Comparison of ENCODE assay signal across 9 cellular contexts in the genomic region with DNA sequence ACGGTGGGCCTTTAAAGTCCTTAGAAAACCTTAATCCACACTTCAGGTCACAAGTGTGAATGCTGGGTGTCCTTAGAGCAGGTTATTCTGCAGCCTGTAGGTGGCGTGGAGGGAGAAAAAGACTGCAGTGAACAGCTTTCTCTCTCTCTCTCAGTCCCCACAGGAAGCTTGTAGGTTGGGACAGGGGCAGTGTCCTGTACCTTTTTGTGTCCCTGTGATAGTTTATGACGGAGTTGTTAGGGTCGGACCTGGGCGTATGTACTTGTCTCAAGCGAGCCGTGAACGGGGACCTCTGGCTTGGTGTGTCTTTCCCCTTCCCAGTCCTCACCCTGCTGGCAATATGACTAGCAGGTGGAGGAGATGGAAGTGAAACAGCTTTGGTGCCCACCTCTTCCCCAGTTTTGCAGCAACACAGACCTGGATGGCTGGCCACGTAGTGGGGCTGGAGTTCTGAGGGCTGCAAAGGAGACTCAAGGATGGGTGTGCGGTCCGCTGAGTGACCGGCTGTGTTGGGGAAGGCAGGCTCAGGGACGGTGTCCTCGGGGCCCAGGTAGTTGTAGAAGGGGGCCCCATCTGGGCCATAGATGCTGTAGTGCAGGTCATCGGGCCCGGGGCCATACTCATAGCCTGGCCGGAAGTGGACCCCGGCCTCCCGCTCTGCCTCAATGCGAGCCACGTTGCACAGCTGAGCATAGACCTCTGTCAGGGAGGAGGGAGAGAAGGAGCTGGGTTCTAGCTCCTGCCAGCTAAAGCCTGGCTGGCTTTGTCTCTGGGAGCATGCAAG. TPM values are rescaled to one million over a fixed set of nuclear protein-coding genes. Genes with fewer than 3 reads are reported as not detected.
DNase-seq lines count a peak whose midpoint lies in the region; ATAC-seq and TF ChIP-seq lines count a peak whose summit lies in the region.
"Had no signal": no experiment of that assay in that cellular context is flagged by ENCODE, and none has a peak within 500 bp of the region (broad histone marks: within the 10 kb centered on the region; RNA-seq: fewer than 3 reads in every experiment).

No MANE protein-coding gene starts in this region.

- no peak for TF ChIP-seq POLR2A in heart left ventricle (IDR thresholded peaks at IDR 0.05)

- H3K27ac ChIP-seq in heart left ventricle (no peak overlapping the region), upper lobe of right lung (no peak overlapping the region)
- H3K27ac ChIP-seq: SJCRH30 had no signal

- H3K4me1 ChIP-seq in heart left ventricle, result peaks cover 0 to 8% (median 0%) of the 10 kb centered on the region in 12 donors
- no peaks in the 10 kb centered on the region for H3K4me1 ChIP-seq in upper lobe of right lung
- H3K4me1 ChIP-seq: SJCRH30 had no signal

- WGBS in heart left ventricle, 4 donors, result 76 to 85% (median 82%) methylated on average over 16 to 21 of the region's 21 CpGs

- ATAC-seq in heart left ventricle (peak in 1 of 4 donors; percentile 14), upper lobe of right lung (peak; percentile 65), GM19467 (IDR thresholded peaks at IDR 0.05; ENCODE audit: unreplicated experiment) (no peak)

- DNase-seq in DMS153 treated with DMSO at 0.1 percent for 48 hours (lab: John Stamatoyannopoulos, UW; ENCODE audit: unreplicated experiment), result peak; percentile 20
- peak; percentile 60 for DNase-seq in HuH-7 (ENCODE audit: low spot score)
- DNase-seq in UCSD-AML1 (lab: John Stamatoyannopoulos, UW; ENCODE audit: unreplicated experiment), result peak; percentile 36
- peak in 1 of 5 donors; percentile 56 for DNase-seq in heart left ventricle
- no peak for DNase-seq in upper lobe of right lung
- DNase-seq in LoVo (ENCODE audit: low spot score), result no peak
- DNase-seq in NCI-H345 treated with DMSO at 0.1 percent for 48 hours (lab: John Stamatoyannopoulos, UW; ENCODE audit: unreplicated experiment), result no peak

- intact Hi-C loops in heart left ventricle (cut with DNase I), result loop anchor here in 7 of 10 donors (5.0 to 10.0 kb wide), 3 partner anchors 100 to 302 kb away; a partner anchor contains a TSS
- intact Hi-C loops in upper lobe of right lung (cut with DNase I), result loop anchor here (10.0 kb wide), 1 partner anchor 102 kb away; no protein-coding TSS in a partner anchor

- no peak overlapping the region for H3K4me3 ChIP-seq in heart left ventricle
- no peak overlapping the region for H3K4me3 ChIP-seq in upper lobe of right lung
- H3K4me3 ChIP-seq: SJCRH30 had no signal

- H3K36me3 ChIP-seq in heart left ventricle, result peaks cover 0 to 70% (median 28%) of the 10 kb centered on the region in 9 donors
- H3K36me3 ChIP-seq in upper lobe of right lung, result no peaks in the 10 kb centered on the region
- H3K36me3 ChIP-seq: SJCRH30 had no signal

- H3K27me3 ChIP-seq in heart left ventricle (no peaks in the 10 kb centered on the region), upper lobe of right lung (no peaks in the 10 kb centered on the region)
- H3K27me3 ChIP-seq: SJCRH30 had no signal

- H3K9me3 ChIP-seq in heart left ventricle (no peaks in the 10 kb centered on the region), upper lobe of right lung (no peaks in the 10 kb centered on the region)
- H3K9me3 ChIP-seq: SJCRH30 had no signal

- TF ChIP-seq CTCF in heart left ventricle (IDR thresholded peaks at IDR 0.05) (peak in 8 of 12 donors; percentile 8 to 41 (median 22)), upper lobe of right lung (IDR thresholded peaks at IDR 0.05) (peak; percentile 38)

RNA-seq across cellular contexts. Expression of a gene that starts 8.9 kb away (rescaled TPM):
- total RNA-seq in heart left ventricle (10 to 100 TPM; 10.8 to 45.8 (median 36.2) TPM), upper lobe of right lung (21.4 TPM)
- 10 to 100 TPM; 31.2 to 32.3 TPM for polyA plus RNA-seq in heart left ventricle

RNA-seq across cellular contexts. Expression of a gene that starts 9.3 kb away (rescaled TPM):
- 100 to 1,000 TPM in 7 of 9 donors, 10 to 100 TPM in 2; 69.4 to 374 (median 135) TPM for total RNA-seq in heart left ventricle
- 100 to 1,000 TPM; 126 to 145 TPM for polyA plus RNA-seq in heart left ventricle
- total RNA-seq in upper lobe of right lung, result 849 TPM

Comparison
In these comparisons a context has a peak if more than half of its experiments do, and no peak if none do; other contexts are left out.
1. DNase-seq: peak in DMS153 treated with DMSO at 0.1 percent for 48 hours (single experiment), HuH-7 (single experiment) and UCSD-AML1 (single experiment); none in upper lobe of right lung (single experiment), LoVo (single experiment) and NCI-H345 treated with DMSO at 0.1 percent for 48 hours (single experiment).